Comparison of ENCODE assay signal across 2 cellular contexts in the genomic region with DNA sequence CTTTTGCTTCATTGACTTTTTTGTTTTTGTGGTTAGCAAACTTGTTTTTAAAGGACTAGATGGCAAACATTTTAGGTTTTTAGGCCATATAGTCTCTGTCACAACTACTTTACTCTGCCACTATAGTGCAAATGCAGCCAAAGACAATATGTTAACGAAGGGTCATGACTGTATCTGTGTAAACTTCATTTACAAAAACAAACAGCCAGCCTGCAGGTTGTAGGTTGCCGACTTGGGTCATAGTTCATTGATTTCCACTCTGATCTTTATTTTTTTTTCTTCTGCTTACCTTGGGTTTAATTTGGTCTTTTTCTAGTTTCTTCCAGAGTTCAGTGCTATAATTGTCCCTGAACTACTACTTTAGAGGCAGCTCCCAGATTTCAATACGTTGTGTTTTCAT.
A peak's percentile ranks its signal among the peaks of the same experiment; 100 is the strongest.
TF ChIP-seq lines count a peak whose summit lies in the region.

No MANE protein-coding gene starts in this region.

TF ChIP-seq in K562, 482 proteins besides CTCF, POLR2A, EP300 and RAD21 (continued from another document):
- TF ChIP-seq, protein P1, sequence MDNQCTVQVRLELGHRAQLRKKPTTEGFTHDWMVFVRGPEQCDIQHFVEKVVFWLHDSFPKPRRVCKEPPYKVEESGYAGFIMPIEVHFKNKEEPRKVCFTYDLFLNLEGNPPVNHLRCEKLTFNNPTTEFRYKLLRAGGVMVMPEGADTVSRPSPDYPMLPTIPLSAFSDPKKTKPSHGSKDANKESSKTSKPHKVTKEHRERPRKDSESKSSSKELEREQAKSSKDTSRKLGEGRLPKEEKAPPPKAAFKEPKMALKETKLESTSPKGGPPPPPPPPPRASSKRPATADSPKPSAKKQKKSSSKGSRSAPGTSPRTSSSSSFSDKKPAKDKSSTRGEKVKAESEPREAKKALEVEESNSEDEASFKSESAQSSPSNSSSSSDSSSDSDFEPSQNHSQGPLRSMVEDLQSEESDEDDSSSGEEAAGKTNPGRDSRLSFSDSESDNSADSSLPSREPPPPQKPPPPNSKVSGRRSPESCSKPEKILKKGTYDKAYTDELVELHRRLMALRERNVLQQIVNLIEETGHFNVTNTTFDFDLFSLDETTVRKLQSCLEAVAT (IDR thresholded peaks at IDR 0.05): 0 out of 4 replicates have a peak, but pooled peaks of 1 of the 2 experiments have one; percentile 30
- TF ChIP-seq, protein P2, sequence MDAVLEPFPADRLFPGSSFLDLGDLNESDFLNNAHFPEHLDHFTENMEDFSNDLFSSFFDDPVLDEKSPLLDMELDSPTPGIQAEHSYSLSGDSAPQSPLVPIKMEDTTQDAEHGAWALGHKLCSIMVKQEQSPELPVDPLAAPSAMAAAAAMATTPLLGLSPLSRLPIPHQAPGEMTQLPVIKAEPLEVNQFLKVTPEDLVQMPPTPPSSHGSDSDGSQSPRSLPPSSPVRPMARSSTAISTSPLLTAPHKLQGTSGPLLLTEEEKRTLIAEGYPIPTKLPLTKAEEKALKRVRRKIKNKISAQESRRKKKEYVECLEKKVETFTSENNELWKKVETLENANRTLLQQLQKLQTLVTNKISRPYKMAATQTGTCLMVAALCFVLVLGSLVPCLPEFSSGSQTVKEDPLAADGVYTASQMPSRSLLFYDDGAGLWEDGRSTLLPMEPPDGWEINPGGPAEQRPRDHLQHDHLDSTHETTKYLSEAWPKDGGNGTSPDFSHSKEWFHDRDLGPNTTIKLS (IDR thresholded peaks at IDR 0.05; ENCODE audit: borderline replicate concordance, low read depth): no peak
- TF ChIP-seq, protein P3, sequence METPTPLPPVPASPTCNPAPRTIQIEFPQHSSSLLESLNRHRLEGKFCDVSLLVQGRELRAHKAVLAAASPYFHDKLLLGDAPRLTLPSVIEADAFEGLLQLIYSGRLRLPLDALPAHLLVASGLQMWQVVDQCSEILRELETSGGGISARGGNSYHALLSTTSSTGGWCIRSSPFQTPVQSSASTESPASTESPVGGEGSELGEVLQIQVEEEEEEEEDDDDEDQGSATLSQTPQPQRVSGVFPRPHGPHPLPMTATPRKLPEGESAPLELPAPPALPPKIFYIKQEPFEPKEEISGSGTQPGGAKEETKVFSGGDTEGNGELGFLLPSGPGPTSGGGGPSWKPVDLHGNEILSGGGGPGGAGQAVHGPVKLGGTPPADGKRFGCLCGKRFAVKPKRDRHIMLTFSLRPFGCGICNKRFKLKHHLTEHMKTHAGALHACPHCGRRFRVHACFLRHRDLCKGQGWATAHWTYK (CRISPR knock-in tag; IDR thresholded peaks at IDR 0.05): 0 out of 2 replicates have a peak, but pooled peaks have one; percentile 12
- TF ChIP-seq DMBX1 (CRISPR knock-in tag; IDR thresholded peaks at IDR 0.05; ENCODE audit: borderline replicate concordance): 0 out of 2 replicates have a peak, but pooled peaks have one; percentile 24
- TF ChIP-seq XRCC5 (IDR thresholded peaks at IDR 0.05; ENCODE audit: low read depth, low read length): no peak
- TF ChIP-seq, protein P4, sequence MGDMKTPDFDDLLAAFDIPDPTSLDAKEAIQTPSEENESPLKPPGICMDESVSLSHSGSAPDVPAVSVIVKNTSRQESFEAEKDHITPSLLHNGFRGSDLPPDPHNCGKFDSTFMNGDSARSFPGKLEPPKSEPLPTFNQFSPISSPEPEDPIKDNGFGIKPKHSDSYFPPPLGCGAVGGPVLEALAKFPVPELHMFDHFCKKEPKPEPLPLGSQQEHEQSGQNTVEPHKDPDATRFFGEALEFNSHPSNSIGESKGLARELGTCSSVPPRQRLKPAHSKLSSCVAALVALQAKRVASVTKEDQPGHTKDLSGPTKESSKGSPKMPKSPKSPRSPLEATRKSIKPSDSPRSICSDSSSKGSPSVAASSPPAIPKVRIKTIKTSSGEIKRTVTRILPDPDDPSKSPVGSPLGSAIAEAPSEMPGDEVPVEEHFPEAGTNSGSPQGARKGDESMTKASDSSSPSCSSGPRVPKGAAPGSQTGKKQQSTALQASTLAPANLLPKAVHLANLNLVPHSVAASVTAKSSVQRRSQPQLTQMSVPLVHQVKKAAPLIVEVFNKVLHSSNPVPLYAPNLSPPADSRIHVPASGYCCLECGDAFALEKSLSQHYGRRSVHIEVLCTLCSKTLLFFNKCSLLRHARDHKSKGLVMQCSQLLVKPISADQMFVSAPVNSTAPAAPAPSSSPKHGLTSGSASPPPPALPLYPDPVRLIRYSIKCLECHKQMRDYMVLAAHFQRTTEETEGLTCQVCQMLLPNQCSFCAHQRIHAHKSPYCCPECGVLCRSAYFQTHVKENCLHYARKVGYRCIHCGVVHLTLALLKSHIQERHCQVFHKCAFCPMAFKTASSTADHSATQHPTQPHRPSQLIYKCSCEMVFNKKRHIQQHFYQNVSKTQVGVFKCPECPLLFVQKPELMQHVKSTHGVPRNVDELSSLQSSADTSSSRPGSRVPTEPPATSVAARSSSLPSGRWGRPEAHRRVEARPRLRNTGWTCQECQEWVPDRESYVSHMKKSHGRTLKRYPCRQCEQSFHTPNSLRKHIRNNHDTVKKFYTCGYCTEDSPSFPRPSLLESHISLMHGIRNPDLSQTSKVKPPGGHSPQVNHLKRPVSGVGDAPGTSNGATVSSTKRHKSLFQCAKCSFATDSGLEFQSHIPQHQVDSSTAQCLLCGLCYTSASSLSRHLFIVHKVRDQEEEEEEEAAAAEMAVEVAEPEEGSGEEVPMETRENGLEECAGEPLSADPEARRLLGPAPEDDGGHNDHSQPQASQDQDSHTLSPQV (IDR thresholded peaks at IDR 0.05): 0 out of 2 replicates have a peak, but pooled peaks have one; percentile 39
- TF ChIP-seq SMARCA4 (IDR thresholded peaks at IDR 0.05): peak; percentile 28; the same call in 1 of the 2 replicates
- TF ChIP-seq, protein P5, sequence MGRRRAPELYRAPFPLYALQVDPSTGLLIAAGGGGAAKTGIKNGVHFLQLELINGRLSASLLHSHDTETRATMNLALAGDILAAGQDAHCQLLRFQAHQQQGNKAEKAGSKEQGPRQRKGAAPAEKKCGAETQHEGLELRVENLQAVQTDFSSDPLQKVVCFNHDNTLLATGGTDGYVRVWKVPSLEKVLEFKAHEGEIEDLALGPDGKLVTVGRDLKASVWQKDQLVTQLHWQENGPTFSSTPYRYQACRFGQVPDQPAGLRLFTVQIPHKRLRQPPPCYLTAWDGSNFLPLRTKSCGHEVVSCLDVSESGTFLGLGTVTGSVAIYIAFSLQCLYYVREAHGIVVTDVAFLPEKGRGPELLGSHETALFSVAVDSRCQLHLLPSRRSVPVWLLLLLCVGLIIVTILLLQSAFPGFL (CRISPR knock-in tag; IDR thresholded peaks at IDR 0.05): no peak
- no peak for TF ChIP-seq NR2C2 (CRISPR knock-in tag; IDR thresholded peaks at IDR 0.05)
- TF ChIP-seq NR2C2 (tag; IDR thresholded peaks at IDR 0.05): peak; percentile 38; the same call in 1 of the 2 replicates
TF ChIP-seq in K562: peak in this region for 8.

TF ChIP-seq in liver, 16 proteins besides CTCF, POLR2A, EP300 and RAD21 (continued from another document):
- TF ChIP-seq, protein P6, sequence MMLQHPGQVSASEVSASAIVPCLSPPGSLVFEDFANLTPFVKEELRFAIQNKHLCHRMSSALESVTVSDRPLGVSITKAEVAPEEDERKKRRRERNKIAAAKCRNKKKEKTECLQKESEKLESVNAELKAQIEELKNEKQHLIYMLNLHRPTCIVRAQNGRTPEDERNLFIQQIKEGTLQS (IDR thresholded peaks at IDR 0.05): no peak
- TF ChIP-seq FOXA2 (IDR thresholded peaks at IDR 0.05): peak; percentile 92
- TF ChIP-seq YY1 (IDR thresholded peaks at IDR 0.05): peak; percentile 40
- TF ChIP-seq, protein P7, sequence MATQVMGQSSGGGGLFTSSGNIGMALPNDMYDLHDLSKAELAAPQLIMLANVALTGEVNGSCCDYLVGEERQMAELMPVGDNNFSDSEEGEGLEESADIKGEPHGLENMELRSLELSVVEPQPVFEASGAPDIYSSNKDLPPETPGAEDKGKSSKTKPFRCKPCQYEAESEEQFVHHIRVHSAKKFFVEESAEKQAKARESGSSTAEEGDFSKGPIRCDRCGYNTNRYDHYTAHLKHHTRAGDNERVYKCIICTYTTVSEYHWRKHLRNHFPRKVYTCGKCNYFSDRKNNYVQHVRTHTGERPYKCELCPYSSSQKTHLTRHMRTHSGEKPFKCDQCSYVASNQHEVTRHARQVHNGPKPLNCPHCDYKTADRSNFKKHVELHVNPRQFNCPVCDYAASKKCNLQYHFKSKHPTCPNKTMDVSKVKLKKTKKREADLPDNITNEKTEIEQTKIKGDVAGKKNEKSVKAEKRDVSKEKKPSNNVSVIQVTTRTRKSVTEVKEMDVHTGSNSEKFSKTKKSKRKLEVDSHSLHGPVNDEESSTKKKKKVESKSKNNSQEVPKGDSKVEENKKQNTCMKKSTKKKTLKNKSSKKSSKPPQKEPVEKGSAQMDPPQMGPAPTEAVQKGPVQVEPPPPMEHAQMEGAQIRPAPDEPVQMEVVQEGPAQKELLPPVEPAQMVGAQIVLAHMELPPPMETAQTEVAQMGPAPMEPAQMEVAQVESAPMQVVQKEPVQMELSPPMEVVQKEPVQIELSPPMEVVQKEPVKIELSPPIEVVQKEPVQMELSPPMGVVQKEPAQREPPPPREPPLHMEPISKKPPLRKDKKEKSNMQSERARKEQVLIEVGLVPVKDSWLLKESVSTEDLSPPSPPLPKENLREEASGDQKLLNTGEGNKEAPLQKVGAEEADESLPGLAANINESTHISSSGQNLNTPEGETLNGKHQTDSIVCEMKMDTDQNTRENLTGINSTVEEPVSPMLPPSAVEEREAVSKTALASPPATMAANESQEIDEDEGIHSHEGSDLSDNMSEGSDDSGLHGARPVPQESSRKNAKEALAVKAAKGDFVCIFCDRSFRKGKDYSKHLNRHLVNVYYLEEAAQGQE (IDR thresholded peaks at IDR 0.05): peak; percentile 45
- no peak for TF ChIP-seq HNF4G (IDR thresholded peaks at IDR 0.05)
- TF ChIP-seq JUND (IDR thresholded peaks at IDR 0.05): peak; percentile 55 to 78
- TF ChIP-seq FOXA1 (IDR thresholded peaks at IDR 0.05): peak; percentile 86
- no peak for TF ChIP-seq GABPA (IDR thresholded peaks at IDR 0.05 in 1 of 2, conservative IDR thresholded peaks at IDR 0.05 in 1 of 2)
